In genomic region chr1:54081306-54082270, GRCh38 we compare ENCODE assay signal across 8 cellular contexts. TPM values are rescaled to one million over a fixed set of nuclear protein-coding genes. Genes with fewer than 3 reads are reported as not detected.
DNase-seq lines count a peak whose midpoint lies in the region; ATAC-seq lines count a peak whose summit lies in the region.

No MANE protein-coding gene starts in this region.

- intact Hi-C loops in CD4-positive, alpha-beta memory T cell (cut with micrococcal nuclease) = no loop called here

- peaks cover 4 to 7% of the 10 kb centered on the region in 2 donors for H3K36me3 Mint-ChIP-seq in CD4-positive, alpha-beta memory T cell
- peaks cover 0 to 4% (median 0%) of the 10 kb centered on the region in 3 donors for H3K36me3 Mint-ChIP-seq in immature natural killer cell

- H3K4me3 Mint-ChIP-seq in CD4-positive, alpha-beta memory T cell = no peak overlapping the region
- no peak overlapping the region for H3K4me3 Mint-ChIP-seq in immature natural killer cell

- peak; percentile 26 to 49 (median 45) for DNase-seq in CD4-positive, alpha-beta memory T cell
- DNase-seq in LoVo (ENCODE audit: low spot score) (peak; percentile 74), T-helper 2 cell (peak; percentile 7 to 61 (median 36)), astrocyte of the hippocampus (ENCODE audit: low read depth, low spot score) (peak; percentile 62), immature natural killer cell (peak; percentile 19 to 42 (median 34))
- peak; percentile 31 to 47 for DNase-seq in stimulated activated CD4-positive, alpha-beta T cell treated with anti-CD3 and anti-CD28 coated beads, Interleukin-15, amount 100 ng/mL, for 48 hours (ENCODE audit: low read depth in 2 of 2)

- no peak overlapping the region for H3K27ac ChIP-seq in CD4-positive, alpha-beta memory T cell (ENCODE audit: low read depth, low read length)

- no peaks in the 10 kb centered on the region for H3K4me1 ChIP-seq in CD4-positive, alpha-beta memory T cell (ENCODE audit: insufficient read depth, low read length)

- ATAC-seq in GM19463 (IDR thresholded peaks at IDR 0.05; ENCODE audit: unreplicated experiment) = peak; percentile 78
- no peak for ATAC-seq in GM19023 (IDR thresholded peaks at IDR 0.05; ENCODE audit: unreplicated experiment)

- H3K9me3 ChIP-seq in CD4-positive, alpha-beta memory T cell (ENCODE audit: control insufficient read depth in 1 of 2, low read length in 2 of 2) = no peaks in the 10 kb centered on the region

- H3K27ac Mint-ChIP-seq in CD4-positive, alpha-beta memory T cell = peak overlapping the region in 2 of 7 donors; percentile 26 to 77
- no peak overlapping the region for H3K27ac Mint-ChIP-seq in immature natural killer cell

- POLR2A ChIA-PET in CD4-positive, alpha-beta memory T cell (lab: Charles Lee; ENCODE audit: partially characterized antibody) = no interaction called here

- no peaks in the 10 kb centered on the region for H3K27me3 ChIP-seq in CD4-positive, alpha-beta memory T cell (ENCODE audit: insufficient read depth, low read length)

- H3K9me3 Mint-ChIP-seq in CD4-positive, alpha-beta memory T cell = no peaks in the 10 kb centered on the region
- no peaks in the 10 kb centered on the region for H3K9me3 Mint-ChIP-seq in immature natural killer cell

- H3K27me3 Mint-ChIP-seq in CD4-positive, alpha-beta memory T cell = no peaks in the 10 kb centered on the region
- H3K27me3 Mint-ChIP-seq in immature natural killer cell (ENCODE audit: low read depth in 3 of 3) = no peaks in the 10 kb centered on the region

- no peak overlapping the region for H3K4me3 ChIP-seq in CD4-positive, alpha-beta memory T cell (ENCODE audit: low read length in 2 of 2)

- no peaks in the 10 kb centered on the region for H3K36me3 ChIP-seq in CD4-positive, alpha-beta memory T cell (ENCODE audit: insufficient read depth, low read length)

- CTCF ChIA-PET in CD4-positive, alpha-beta memory T cell (lab: Charles Lee; ENCODE audit: partially characterized antibody) = interaction anchor here (0.6 to 2.3 kb wide), 11 partner anchors 8 to 719 kb away, joined by 3 to 7 read pairs (median 3); partner anchors contain the start of genes CYB5RL, MRPL37 and TTC22

- H3K4me1 Mint-ChIP-seq in CD4-positive, alpha-beta memory T cell = peaks cover 2 to 7% (median 4%) of the 10 kb centered on the region in 4 donors
- peaks cover 0 to 5% of the 10 kb centered on the region in 2 donors for H3K4me1 Mint-ChIP-seq in immature natural killer cell

RNA-seq across cellular contexts. Expression of gene TCEANC2, which starts 28.2 kb away (rescaled TPM):
- 10 to 100 TPM; 12.1 to 13.1 TPM for total RNA-seq in CD4-positive, alpha-beta memory T cell
- 1 to 10 TPM; 3.5 to 7.1 TPM for polyA plus RNA-seq in CD4-positive, alpha-beta memory T cell
- 1 to 10 TPM; 3.3 to 6.3 (median 3.9) TPM for polyA plus RNA-seq in immature natural killer cell

RNA-seq across cellular contexts. Expression of gene TMEM59, which starts 28.6 kb away (rescaled TPM):
- 100 to 1,000 TPM; 212 to 222 TPM for total RNA-seq in CD4-positive, alpha-beta memory T cell
- 1,000 to 10,000 TPM in 1 of 2 donors, 100 to 1,000 TPM in 1; 533 to 1,059 TPM for polyA plus RNA-seq in CD4-positive, alpha-beta memory T cell
- polyA plus RNA-seq in immature natural killer cell = 100 to 1,000 TPM; 633 to 969 (median 938) TPM
